ENCODE assay signal across 8 cellular contexts in the genomic region with DNA sequence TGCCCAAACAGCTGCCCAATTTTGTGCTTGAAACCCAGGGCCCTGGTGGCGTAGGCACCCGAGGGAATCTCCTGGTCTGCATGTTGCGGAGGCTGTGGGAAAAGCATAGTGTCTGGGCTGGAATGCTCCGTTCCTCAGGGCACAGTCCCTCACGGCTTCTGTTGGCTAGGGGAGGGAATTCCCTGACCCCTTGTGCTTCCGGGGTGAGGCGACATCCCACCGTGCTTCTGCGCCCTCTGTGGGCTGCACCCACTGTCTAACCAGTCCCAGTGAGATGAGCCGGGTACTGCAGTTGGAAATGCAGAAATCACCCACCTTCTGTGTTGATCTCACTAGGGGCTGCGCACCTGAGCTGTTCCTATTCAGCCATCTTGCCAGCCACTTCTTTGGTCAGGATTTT.
"Had no signal": no experiment of that assay in that cellular context is flagged by ENCODE, and none has a peak within 500 bp of the region (broad histone marks: within the 10 kb centered on the region; RNA-seq: fewer than 3 reads in every experiment).

No MANE protein-coding gene starts in this region.

- DNase-seq: GDM1, GF-D8 had no signal

- H3K4me3 ChIP-seq: GM12878 had no signal

- ATAC-seq: GM12878 had no signal

- FAIRE-seq: G401.6, GM12878, GM12891, GM12892, GM18507, GM19239 had no signal
